28 cellular contexts compared by ENCODE assay signal in genomic region chr9:108475813-108476212, GRCh38.
"Had no signal": no experiment of that assay in that cellular context is flagged by ENCODE, and none has a peak within 500 bp of the region (broad histone marks: within the 10 kb centered on the region; RNA-seq: fewer than 3 reads in every experiment).

No MANE protein-coding gene starts in this region.

- H3K9me3 ChIP-seq: ascending aorta, colonic mucosa, heart left ventricle, spleen, testis, transverse colon had no signal

- H3K9ac ChIP-seq: parathyroid adenoma had no signal

- H3K27me3 ChIP-seq: ascending aorta, cardiac muscle cell, colonic mucosa, heart left ventricle, spleen, testis, transverse colon had no signal

- ATAC-seq: activated CD4-positive, CD25-positive, alpha-beta regulatory T cell treated with anti-CD3 and anti-CD28 coated beads, Interleukin-2, amount 50 U/mL, for 24 hours; naive thymus-derived CD4-positive, alpha-beta T cell; right cardiac atrium had no signal

- H2AFZ ChIP-seq: parathyroid adenoma had no signal

- H3K4me1 ChIP-seq: parathyroid adenoma, spleen had no signal

- H3K4me3 ChIP-seq: ascending aorta, cardiac muscle cell, colonic mucosa, heart left ventricle, spleen, testis, transverse colon had no signal

- H3K27ac ChIP-seq: ascending aorta, cardiac muscle cell, colonic mucosa, heart left ventricle, parathyroid adenoma, spleen, testis, WERI-Rb-1 had no signal

- H3K79me2 ChIP-seq: parathyroid adenoma had no signal

- H3K36me3 ChIP-seq: ascending aorta, cardiac muscle cell, colonic mucosa, heart left ventricle, spleen, transverse colon, WERI-Rb-1 had no signal

- DNase-seq: activated CD4-positive, alpha-beta memory T cell treated with anti-CD3 and anti-CD28 coated beads for 36 hours; activated CD4-positive, alpha-beta T cell treated with anti-CD3 and anti-CD28 coated beads for 48 hours; activated CD8-positive, alpha-beta memory T cell treated with anti-CD3 and anti-CD28 coated beads, Interleukin-2, amount 50 U/mL, for 4 hours; activated effector memory CD4-positive, alpha-beta T cell treated with anti-CD3 and anti-CD28 coated beads, Interleukin-2, amount 50 U/mL, for 16 hours; activated naive CD4-positive, alpha-beta T cell treated with anti-CD3 and anti-CD28 coated beads for 36 hours; activated naive CD8-positive, alpha-beta T cell treated with anti-CD3 and anti-CD28 coated beads, Interleukin-2, amount 10 ng/mL, durations not matched to agents 7 days and 5 days; activated T-cell treated with anti-CD3 and anti-CD28 coated beads, Interleukin-2, amount 50 U/mL, for 1 hour; cerebellar nuclear complex; colonic mucosa; effector CD8-positive, alpha-beta T cell; erythroblast; heart left ventricle; midbrain; naive thymus-derived CD4-positive, alpha-beta T cell; right cardiac atrium; spleen; stimulated activated naive CD4-positive, alpha-beta T cell treated with Interleukin-2 at 50 U/mL for 16 hours; T-helper 9 cell; testis; transverse colon; WERI-Rb-1 had no signal

- FAIRE-seq: endometrium, TTC549, urothelium cell line had no signal
